Comparison of ENCODE assay signal across 21 cellular contexts in the genomic region with DNA sequence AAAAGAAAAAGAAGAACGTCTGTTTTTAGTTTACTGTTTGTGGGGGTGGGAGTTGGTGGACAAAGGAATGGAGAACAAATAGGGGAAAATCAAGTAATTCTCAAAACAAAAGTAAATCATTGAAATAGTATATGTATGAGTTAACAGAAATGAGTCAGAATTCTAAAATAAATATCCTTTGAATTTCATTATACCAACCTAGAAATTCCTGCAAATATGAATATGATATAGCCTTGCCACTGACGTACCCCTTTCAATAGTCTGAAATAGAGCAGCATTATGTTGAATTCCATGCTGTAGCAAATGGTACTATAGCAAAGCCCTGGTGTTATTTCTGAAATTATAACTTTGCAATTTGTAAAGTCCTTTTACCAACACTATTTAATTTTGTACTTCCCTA. TPM values are rescaled to one million over a fixed set of nuclear protein-coding genes. Genes with fewer than 3 reads are reported as not detected.
DNase-seq lines count a peak whose midpoint lies in the region; ATAC-seq, FAIRE-seq and TF ChIP-seq lines count a peak whose summit lies in the region.
"Had no signal": no experiment of that assay in that cellular context is flagged by ENCODE, and none has a peak within 500 bp of the region (broad histone marks: within the 10 kb centered on the region; RNA-seq: fewer than 3 reads in every experiment).

No MANE protein-coding gene starts in this region.

- FAIRE-seq in GM12892 (lab: Jason Lieb, UNC) = peak; percentile 17
- FAIRE-seq: GM18507, H1 had no signal

- peak overlapping the region; percentile 74 for H3K27ac Mint-ChIP-seq in activated B cell treated with CpG ODN at 0.5 μM for 24 hours
- H3K27ac Mint-ChIP-seq: CD4-positive, alpha-beta T cell had no signal

- no peaks in the 10 kb centered on the region for H3K9me3 Mint-ChIP-seq in activated B cell treated with CpG ODN at 0.5 μM for 24 hours
- H3K9me3 Mint-ChIP-seq: CD4-positive, alpha-beta T cell; IgD-negative memory B cell had no signal

- H3K36me3 Mint-ChIP-seq in activated B cell treated with CpG ODN at 0.5 μM for 24 hours (ENCODE audit: low read depth) = no peaks in the 10 kb centered on the region
- H3K36me3 Mint-ChIP-seq: IgD-negative memory B cell had no signal

- H3K27ac ChIP-seq in ACC112 (ENCODE audit: low read depth, low read length) (peak overlapping the region; percentile 30), caudate nucleus (ENCODE audit: low read depth, low read length) (no peak overlapping the region)
- H3K27ac ChIP-seq: Peyer's patch, SJCRH30 had no signal

- peaks cover 75% of the 10 kb centered on the region for H3K4me1 Mint-ChIP-seq in activated B cell treated with CpG ODN at 0.5 μM for 24 hours

- POLR2A ChIA-PET in activated B cell treated with CpG ODN at 0.5 μM for 24 hours (lab: Charles Lee) = interaction anchor here (1.0 kb wide), 1 partner anchor 319 kb away, joined by 3 read pairs; no protein-coding TSS in a partner anchor

- no peak overlapping the region for H3K4me3 Mint-ChIP-seq in activated B cell treated with CpG ODN at 0.5 μM for 24 hours
- H3K4me3 Mint-ChIP-seq: CD4-positive, alpha-beta T cell; IgD-negative memory B cell had no signal

- no peaks in the 10 kb centered on the region for H3K79me2 ChIP-seq in ACC112 (ENCODE audit: control insufficient read depth, insufficient read depth, low read length, unreplicated experiment)

- no peaks in the 10 kb centered on the region for H3K9me3 ChIP-seq in skeletal muscle satellite cell (replicated peaks; ENCODE audit: low read length)
- H3K9me3 ChIP-seq: Peyer's patch, SJCRH30 had no signal

- H3K36me3 ChIP-seq in ACC112 (ENCODE audit: insufficient read depth, low read length) = no peaks in the 10 kb centered on the region
- no peaks in the 10 kb centered on the region for H3K36me3 ChIP-seq in skeletal muscle satellite cell (ENCODE audit: insufficient read depth, low read length)
- H3K36me3 ChIP-seq: Peyer's patch, SJCRH30 had no signal

- H3K9ac ChIP-seq in skeletal muscle satellite cell (ENCODE audit: low read depth, low read length) = peak overlapping the region; percentile 19

- H3K4me3 ChIP-seq in ACC112 (ENCODE audit: low read depth, low read length) = no peak overlapping the region
- no peak overlapping the region for H3K4me3 ChIP-seq in skeletal muscle satellite cell (ENCODE audit: low read length)
- H3K4me3 ChIP-seq: Peyer's patch, SJCRH30 had no signal

- H3K27me3 ChIP-seq in ACC112 (ENCODE audit: insufficient read depth, low read length) (no peaks in the 10 kb centered on the region), skeletal muscle satellite cell (ENCODE audit: control insufficient read depth, insufficient read depth, low read length) (no peaks in the 10 kb centered on the region)
- H3K27me3 ChIP-seq: Peyer's patch, SJCRH30 had no signal

- peak overlapping the region; percentile 49 for H3K4me2 ChIP-seq in skeletal muscle satellite cell (ENCODE audit: low read length)

- no peaks in the 10 kb centered on the region for H3K27me3 Mint-ChIP-seq in activated B cell treated with CpG ODN at 0.5 μM for 24 hours
- H3K27me3 Mint-ChIP-seq: CD4-positive, alpha-beta T cell; IgD-negative memory B cell had no signal

- DNase-seq in GM12892 (ENCODE audit: insufficient read length) (no peak), activated B cell treated with CpG ODN at 0.5 μM for 24 hours (no peak), GF-D8 (lab: John Stamatoyannopoulos, UW) (no peak), caudate nucleus (lab: John Stamatoyannopoulos, UW) (no peak), middle frontal gyrus (ENCODE audit: extremely low spot score, low spot score) (no peak)
- DNase-seq: CD4-positive, alpha-beta T cell; COR-L47; DMS79; NCI-H1105; NCI-H2029 treated with DMSO at 0.1 percent for 48 hours; NCI-H226; NCI-H510A treated with DMSO at 0.1 percent for 48 hours; NCI-H748 treated with DMSO at 0.1 percent for 48 hours; NK-92 treated with Interleukin-12 subunit alpha and Interleukin-12 subunit beta, amount 100 ng/mL, for 24 hours; Peyer's patch; SJCRH30 had no signal

- H2AFZ ChIP-seq in ACC112 (ENCODE audit: low read length, unreplicated experiment) = no peak overlapping the region

- intact Hi-C loops in activated B cell treated with CpG ODN at 0.5 μM for 24 hours (cut with micrococcal nuclease) = loop anchor here (2.0 kb wide), 1 partner anchor 13 kb away; no protein-coding TSS in a partner anchor

- H3K4me1 ChIP-seq in ACC112 (ENCODE audit: control insufficient read depth, insufficient read depth, low read length, unreplicated experiment) (peaks cover 14% of the 10 kb centered on the region), skeletal muscle satellite cell (ENCODE audit: control insufficient read depth, insufficient read depth, low read length) (peaks cover 6% of the 10 kb centered on the region)
- H3K4me1 ChIP-seq: SJCRH30 had no signal

- ATAC-seq in activated B cell treated with CpG ODN at 0.5 μM for 24 hours (ENCODE audit: low read depth) = no peak

- CTCF ChIA-PET in activated B cell treated with CpG ODN at 0.5 μM for 24 hours (lab: Charles Lee) = interaction anchor here (1.3 to 1.6 kb wide), 2 partner anchors 13 to 30 kb away, joined by 3 to 10 read pairs; a partner anchor contains a TSS

- TF ChIP-seq POLR2A in GM12892 (IDR thresholded peaks at IDR 0.05; ENCODE audit: low read depth, low read length) = no peak

- TF ChIP-seq CTCF in activated B cell treated with CpG ODN at 0.5 μM for 24 hours (IDR thresholded peaks at IDR 0.05) = no peak

RNA-seq across cellular contexts. Expression of a gene that starts 29.7 kb away (rescaled TPM):
- 3.0 TPM for polyA plus RNA-seq in GM12892 (2012; ENCODE audit: missing spikeins)
- 3.5 and 4.0 TPM in 2 replicates for total RNA-seq in activated B cell treated with CpG ODN at 0.5 μM for 24 hours
- total RNA-seq in skeletal muscle satellite cell (2012; rRNA removed) = 4.8 and 5.3 TPM in 2 replicates

RNA-seq across cellular contexts. Expression of a gene that starts 52.9 kb away (rescaled TPM):
- polyA plus RNA-seq in GM12892 (2012; ENCODE audit: missing spikeins) = 29.7 TPM
- 66.8 and 76.9 TPM in 2 replicates for total RNA-seq in activated B cell treated with CpG ODN at 0.5 μM for 24 hours
- total RNA-seq in skeletal muscle satellite cell (2012; rRNA removed) = 25.6 and 36.5 TPM in 2 replicates
